Comparison of ENCODE assay signal across 9 cellular contexts in the genomic region with DNA sequence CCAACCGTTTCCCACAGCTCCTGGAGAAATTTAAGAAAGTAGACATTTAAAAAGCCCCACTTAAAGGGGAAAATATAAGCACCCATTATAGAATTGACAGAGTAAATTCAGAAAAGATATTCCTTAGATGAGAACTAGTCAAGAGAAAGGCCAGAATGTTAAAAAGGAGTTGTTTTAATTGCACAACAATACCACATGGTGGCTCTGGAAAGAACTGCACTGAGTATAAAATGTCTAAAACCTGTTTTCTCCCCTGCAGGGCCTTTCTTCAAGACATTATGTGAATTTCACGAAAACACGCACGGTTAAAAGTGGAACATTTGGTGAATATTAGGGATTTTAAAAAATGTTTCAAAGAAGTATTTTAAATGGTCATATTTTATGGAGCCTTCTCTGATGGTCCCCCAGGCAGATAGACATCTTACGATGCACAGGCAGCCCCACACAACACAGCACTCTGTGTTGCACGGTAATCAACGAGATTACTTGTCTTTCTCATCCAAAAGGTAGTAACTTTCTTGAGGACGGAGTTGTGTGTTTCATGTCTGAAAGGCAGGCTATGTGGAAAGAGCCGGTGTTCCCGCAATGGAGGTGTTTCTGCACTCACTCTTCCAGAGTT.
DNase-seq lines count a peak whose midpoint lies in the region; ATAC-seq and TF ChIP-seq lines count a peak whose summit lies in the region.
"Had no signal": no experiment of that assay in that cellular context is flagged by ENCODE, and none has a peak within 500 bp of the region (broad histone marks: within the 10 kb centered on the region; RNA-seq: fewer than 3 reads in every experiment).

No MANE protein-coding gene starts in this region.

- no peaks in the 10 kb centered on the region for H3K9me3 ChIP-seq in Panc1 (ENCODE audit: control insufficient read depth, insufficient read depth, low read depth, low read length)
- H3K9me3 ChIP-seq in body of pancreas = no peaks in the 10 kb centered on the region
- H3K9me3 ChIP-seq: HAP-1 had no signal

- TF ChIP-seq CTCF in GM12873 (IDR thresholded peaks at IDR 0.05; ENCODE audit: insufficient read depth, low read depth, low read length, missing control alignments) = peak; percentile 17
- peak; percentile 47; the same call in 1 of the 2 replicates for TF ChIP-seq CTCF in Panc1 (IDR thresholded peaks at IDR 0.05)
- peak; percentile 67 for TF ChIP-seq CTCF in fibroblast of pulmonary artery (IDR thresholded peaks at IDR 0.05; ENCODE audit: low read length, missing control alignments)
- peak in 3 of 7 experiments; percentile 24 to 36 (median 30) for TF ChIP-seq CTCF in body of pancreas (IDR thresholded peaks at IDR 0.05)

- CTCF ChIA-PET in Panc1 (lab: Charles Lee) = no interaction called here

- H3K36me3 ChIP-seq in Panc1 (ENCODE audit: control insufficient read depth, insufficient read depth, low read length) (no peaks in the 10 kb centered on the region), body of pancreas (replicated peaks in 1 of 2; ENCODE audit: insufficient read depth in 1 of 2, low read depth in 2 of 2) (no peaks in the 10 kb centered on the region)
- H3K36me3 ChIP-seq: HAP-1 had no signal

- DNase-seq in Panc1 (ENCODE audit: low read depth, low spot score) (no peak), fibroblast of pulmonary artery (ENCODE audit: low read depth) (peak; percentile 73), sciatic nerve (ENCODE audit: low spot score) (no peak), glomerular visceral epithelial cell (ENCODE audit: extremely low spot score) (no peak), 8988T (no peak), body of pancreas (no peak), DMS79 treated with DMSO at 0.1 percent for 48 hours (lab: John Stamatoyannopoulos, UW) (no peak)

- POLR2A ChIA-PET in Panc1 (lab: Charles Lee) = no interaction called here

- no TSS peak for BruUV-seq in Panc1 (replicated peaks; lab: Mats Ljungman, UMichigan)

- WGBS in body of pancreas, 2 donors = 51 to 55% methylated on average over 10 of the region's 10 CpGs

- TF ChIP-seq POLR2A in body of pancreas (IDR thresholded peaks at IDR 0.05) = no peak

- H3K27ac ChIP-seq in Panc1 (ENCODE audit: low read length) (no peak overlapping the region), body of pancreas (no peak overlapping the region)

- in situ Hi-C loops in Panc1 (cut with HindIII; ENCODE audit: low pct_unique_long_range_greater_than_20kb, low sequenced_read_pairs) = no loop called here

- H3K4me3 ChIP-seq in Panc1 (ENCODE audit: low read depth in 2 of 2, low read length in 2 of 2) (no peak overlapping the region), fibroblast of pulmonary artery (replicated peaks; ENCODE audit: low read depth, low read length) (no peak overlapping the region), body of pancreas (no peak overlapping the region)
- H3K4me3 ChIP-seq: HAP-1 had no signal

- ATAC-seq in Panc1 = no peak
- ATAC-seq in sciatic nerve = peak; percentile 83
- no peak for ATAC-seq in body of pancreas

- intact Hi-C loops in Panc1 (cut with micrococcal nuclease; ENCODE audit: unreplicated experiment) = no loop called here
- intact Hi-C loops in sciatic nerve (cut with DNase I) = no loop called here
- intact Hi-C loops in body of pancreas (cut with DNase I) = no loop called here

- H3K27me3 ChIP-seq in Panc1 (ENCODE audit: control insufficient read depth, insufficient read depth, low read length) (no peaks in the 10 kb centered on the region), body of pancreas (no peaks in the 10 kb centered on the region)

- H3K4me1 ChIP-seq in Panc1 (ENCODE audit: control insufficient read depth, insufficient read depth, low read length) (no peaks in the 10 kb centered on the region), body of pancreas (no peaks in the 10 kb centered on the region)
- H3K4me1 ChIP-seq: HAP-1 had no signal
